In the genomic region with DNA sequence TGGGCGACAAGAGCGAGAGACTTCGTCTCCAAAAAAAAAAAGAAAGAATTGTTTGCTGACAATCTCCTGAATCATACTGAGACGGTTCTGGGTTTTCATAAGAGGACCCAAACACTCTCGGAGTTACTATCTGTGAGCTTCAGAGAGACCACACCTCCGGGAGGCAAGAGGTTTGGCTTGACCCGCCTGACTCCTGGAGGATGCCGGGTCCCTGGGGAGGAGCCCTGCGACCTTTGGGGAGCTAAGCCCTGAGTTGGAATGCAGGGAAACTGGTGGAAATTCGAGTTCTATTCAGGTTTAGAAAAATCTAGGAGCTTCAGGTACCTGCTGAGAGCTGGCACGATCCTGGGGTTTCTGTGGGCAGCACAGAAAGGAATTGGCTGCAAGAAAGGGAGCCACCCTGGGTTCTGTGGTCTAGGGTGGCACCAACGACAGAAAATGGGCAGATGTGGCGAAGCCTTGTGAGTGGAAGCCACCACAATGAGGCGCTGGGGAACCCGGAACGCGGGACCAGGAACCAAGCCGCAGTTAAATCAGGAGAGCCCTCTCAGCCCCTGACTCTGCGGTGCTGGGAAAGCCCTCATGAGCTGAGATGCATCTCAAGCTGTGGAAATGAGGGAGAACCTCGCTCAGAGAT, we compare ENCODE assay signal across 12 cellular contexts. TPM values are rescaled to one million over a fixed set of nuclear protein-coding genes. Genes with fewer than 3 reads are reported as not detected.
DNase-seq lines count a peak whose midpoint lies in the region; ATAC-seq, FAIRE-seq and TF ChIP-seq lines count a peak whose summit lies in the region.
"Had no signal": no experiment of that assay in that cellular context is flagged by ENCODE, and none has a peak within 500 bp of the region (broad histone marks: within the 10 kb centered on the region; RNA-seq: fewer than 3 reads in every experiment).

No MANE protein-coding gene starts in this region.

- in situ Hi-C loops in Panc1 (cut with HindIII; ENCODE audit: low pct_unique_long_range_greater_than_20kb, low sequenced_read_pairs): no loop called here
- in situ Hi-C loops in G401 (cut with HindIII; ENCODE audit: low sequenced_read_pairs): no loop called here

- H3K36me3 ChIP-seq in Panc1 (ENCODE audit: control insufficient read depth, insufficient read depth, low read length): no peaks in the 10 kb centered on the region
- no peaks in the 10 kb centered on the region for H3K36me3 ChIP-seq in endothelial cell of umbilical vein (ENCODE audit: control insufficient read depth in 2 of 2, extremely low read depth in 1 of 2, insufficient read depth in 2 of 2, low read length in 2 of 2)
- H3K36me3 ChIP-seq: BLaER1, esophagus squamous epithelium, Peyer's patch, prostate gland had no signal

- ATAC-seq in stimulated activated naive CD8-positive, alpha-beta T cell treated with anti-CD3 and anti-CD28 coated beads, Interleukin-15, Interleukin-2, amounts not matched to agents 100 U/mL and 50 U/mL, for 24 hours: no peak
- peak; percentile 75 for ATAC-seq in Panc1
- no peak for ATAC-seq in GM19395 (IDR thresholded peaks at IDR 0.05; ENCODE audit: unreplicated experiment)
- no peak for ATAC-seq in HG02870 (IDR thresholded peaks at IDR 0.05; ENCODE audit: unreplicated experiment)

- TF ChIP-seq POLR2A in endothelial cell of umbilical vein (IDR thresholded peaks at IDR 0.05; ENCODE audit: low read depth, low read length): no peak

- H3K4me3 Mint-ChIP-seq in stimulated activated naive CD8-positive, alpha-beta T cell treated with anti-CD3 and anti-CD28 coated beads, Interleukin-15, Interleukin-2, amounts not matched to agents 100 ng/mL and 50 ng/mL, for 24 hours: peak overlapping the region; percentile 47

- H3K4me3 ChIP-seq in Panc1 (ENCODE audit: low read depth in 2 of 2, low read length in 2 of 2) (peak overlapping the region; percentile 39 to 78), endothelial cell of umbilical vein (replicated peaks in 1 of 3; ENCODE audit: insufficient read depth in 1 of 3, low read depth in 1 of 3, low read length in 3 of 3) (no peak overlapping the region)
- H3K4me3 ChIP-seq: prostate gland had no signal

- H4K20me1 ChIP-seq in endothelial cell of umbilical vein (replicated peaks; ENCODE audit: control insufficient read depth, extremely low read depth, insufficient read depth, low read length): no peaks in the 10 kb centered on the region
- H4K20me1 ChIP-seq: BLaER1 had no signal

- H3K9me1 ChIP-seq in endothelial cell of umbilical vein (replicated peaks; ENCODE audit: control insufficient read depth, extremely low read depth, insufficient read depth, low read length): no peaks in the 10 kb centered on the region

- H3K27me3 ChIP-seq in Panc1 (ENCODE audit: control insufficient read depth, insufficient read depth, low read length) (no peaks in the 10 kb centered on the region), endothelial cell of umbilical vein (ENCODE audit: control insufficient read depth in 2 of 2, insufficient read depth in 2 of 2, low read length in 2 of 2) (peaks cover 3 to 9% of the 10 kb centered on the region in 2 experiments)
- H3K27me3 ChIP-seq: BLaER1, Peyer's patch had no signal

- BruUV-seq in Panc1 (replicated peaks; lab: Mats Ljungman, UMichigan): no TSS peak
- BruUV-seq in endothelial cell of umbilical vein (replicated peaks; lab: Mats Ljungman, UMichigan): no TSS peak

- H3K27me3 Mint-ChIP-seq in stimulated activated naive CD8-positive, alpha-beta T cell treated with anti-CD3 and anti-CD28 coated beads, Interleukin-15, Interleukin-2, amounts not matched to agents 100 ng/mL and 50 ng/mL, for 24 hours: peaks cover 20% of the 10 kb centered on the region

- peaks cover 6% of the 10 kb centered on the region; the same call in 1 of the 2 replicates for H3K4me1 ChIP-seq in Panc1 (ENCODE audit: control insufficient read depth, insufficient read depth, low read length)
- H3K4me1 ChIP-seq in endothelial cell of umbilical vein (ENCODE audit: control insufficient read depth, extremely low read depth, insufficient read depth, low read length): no peaks in the 10 kb centered on the region
- H3K4me1 ChIP-seq: Peyer's patch, prostate gland had no signal

- H3K9ac ChIP-seq in endothelial cell of umbilical vein (replicated peaks; ENCODE audit: extremely low read depth, insufficient read depth, low read length): no peak overlapping the region
- H3K9ac ChIP-seq: BLaER1 had no signal

- peak; percentile 48 for TF ChIP-seq CTCF in Panc1 (IDR thresholded peaks at IDR 0.05)
- TF ChIP-seq CTCF in endothelial cell of umbilical vein (IDR thresholded peaks at IDR 0.05; ENCODE audit: extremely low read depth in 1 of 2, insufficient read depth in 1 of 2, low read depth in 1 of 2, low read length in 2 of 2): peak in 1 of 2 donors; percentile 13

- DNase-seq in stimulated activated naive CD8-positive, alpha-beta T cell treated with anti-CD3 and anti-CD28 coated beads, Interleukin-15, Interleukin-2, amounts not matched to agents 100 U/mL and 50 U/mL, for 24 hours: no peak
- no peak for DNase-seq in Panc1 (ENCODE audit: low read depth, low spot score)
- DNase-seq in endothelial cell of umbilical vein (ENCODE audit: low read depth, low spot score): no peak
- DNase-seq in HUDEP-2 (lab: John Stamatoyannopoulos, UW; ENCODE audit: unreplicated experiment in 76 of 76): no peak
- DNase-seq in G401 (ENCODE audit: low spot score): no peak

- POLR2A ChIA-PET in Panc1 (lab: Charles Lee) (no interaction called here), endothelial cell of umbilical vein (lab: Charles Lee) (no interaction called here)

- CTCF ChIA-PET in Panc1 (lab: Charles Lee) (interaction anchor here (0.7 to 2.2 kb wide), 3 partner anchors 12 to 119 kb away, joined by 4 to 29 read pairs (median 5); a partner anchor contains a TSS), endothelial cell of umbilical vein (lab: Charles Lee) (interaction anchor here (0.7 to 5.4 kb wide), 9 partner anchors 9 to 595 kb away, joined by 3 to 94 read pairs (median 5); a partner anchor contains a TSS)

- H3K36me3 Mint-ChIP-seq in stimulated activated naive CD8-positive, alpha-beta T cell treated with anti-CD3 and anti-CD28 coated beads, Interleukin-15, Interleukin-2, amounts not matched to agents 100 ng/mL and 50 ng/mL, for 24 hours (ENCODE audit: low read depth): no peaks in the 10 kb centered on the region

- H3K27ac ChIP-seq in Panc1 (ENCODE audit: low read length) (peak overlapping the region; percentile 5; the same call in 1 of the 2 replicates), endothelial cell of umbilical vein (ENCODE audit: insufficient read depth, low read depth, low read length) (no peak overlapping the region)
- H3K27ac ChIP-seq: BLaER1, esophagus squamous epithelium, Peyer's patch, prostate gland had no signal

- H2AFZ ChIP-seq in endothelial cell of umbilical vein (ENCODE audit: low read depth, low read length): peak overlapping the region; percentile 58

- no peak for FAIRE-seq in endothelial cell of umbilical vein (lab: Jason Lieb, UNC)

- dilution Hi-C loops in endothelial cell of umbilical vein (cut with MboI; ENCODE audit: extremely low pct_ligation_motif_present, low sequenced_read_pairs): no loop called here

- H3K79me2 ChIP-seq in endothelial cell of umbilical vein (ENCODE audit: control insufficient read depth, insufficient read depth, low read length): no peaks in the 10 kb centered on the region

- intact Hi-C loops in Panc1 (cut with micrococcal nuclease; ENCODE audit: unreplicated experiment) (no loop called here), endothelial cell of umbilical vein (cut with micrococcal nuclease) (loop anchor here (1.0 kb wide), 1 partner anchor 630 kb away; no protein-coding TSS in a partner anchor)

- H3K9me3 ChIP-seq in Panc1 (ENCODE audit: control insufficient read depth, insufficient read depth, low read depth, low read length): no peaks in the 10 kb centered on the region
- no peaks in the 10 kb centered on the region for H3K9me3 ChIP-seq in endothelial cell of umbilical vein (replicated peaks; ENCODE audit: control insufficient read depth, insufficient read depth, low read length)
- H3K9me3 ChIP-seq: BLaER1, esophagus squamous epithelium, Peyer's patch, prostate gland had no signal

- H3K4me1 Mint-ChIP-seq in stimulated activated naive CD8-positive, alpha-beta T cell treated with anti-CD3 and anti-CD28 coated beads, Interleukin-15, Interleukin-2, amounts not matched to agents 100 ng/mL and 50 ng/mL, for 24 hours (ENCODE audit: low read depth): peaks cover 12% of the 10 kb centered on the region

- no peak overlapping the region for H3K4me2 ChIP-seq in endothelial cell of umbilical vein (ENCODE audit: insufficient read depth, low read length)

- H3K27ac Mint-ChIP-seq in stimulated activated naive CD8-positive, alpha-beta T cell treated with anti-CD3 and anti-CD28 coated beads, Interleukin-15, Interleukin-2, amounts not matched to agents 100 ng/mL and 50 ng/mL, for 24 hours: no peak overlapping the region

- H3K9me3 Mint-ChIP-seq in stimulated activated naive CD8-positive, alpha-beta T cell treated with anti-CD3 and anti-CD28 coated beads, Interleukin-15, Interleukin-2, amounts not matched to agents 100 ng/mL and 50 ng/mL, for 24 hours: no peaks in the 10 kb centered on the region

RNA-seq across cellular contexts. Expression of a gene that starts 21.9 kb away (rescaled TPM):
- 27.0 TPM for total RNA-seq in Panc1 (2021; ENCODE audit: unreplicated experiment)
- 13.1 TPM for polyA plus RNA-seq in Panc1 (2012; ENCODE audit: insufficient read length)
- 26.2 and 28.9 TPM in 2 replicates for total RNA-seq in endothelial cell of umbilical vein
- polyA plus RNA-seq in endothelial cell of umbilical vein: 11.0 and 13.7 TPM in 2 replicates
- polyA plus RNA-seq in endothelial cell of umbilical vein (2011; cell fraction: cytosol; rRNA removed): 12.6 and 15.1 TPM in 2 replicates
- 25.0 and 30.4 TPM in 2 replicates for polyA plus RNA-seq in endothelial cell of umbilical vein (2011; cell fraction: nucleus; rRNA removed)
- polyA plus RNA-seq in endothelial cell of umbilical vein (2012): 11.1 and 12.7 TPM in 2 replicates
- polyA minus RNA-seq in endothelial cell of umbilical vein: 18.3 and 18.5 TPM in 2 replicates
- polyA minus RNA-seq in endothelial cell of umbilical vein (2011; cell fraction: cytosol; rRNA and poly(A)+ RNA removed): 13.8 TPM
- 20.8 and 34.1 TPM in 2 replicates for polyA minus RNA-seq in endothelial cell of umbilical vein (2011; cell fraction: nucleus; rRNA and poly(A)+ RNA removed)
- total RNA-seq in G401 (2014; rRNA removed; shearing (Covaris generic)): 14.8 and 22.0 TPM in 2 replicates

RNA-seq across cellular contexts. Expression of a gene that starts 52.3 kb away (rescaled TPM):
- not detected for total RNA-seq in Panc1 (2021; ENCODE audit: unreplicated experiment)
- polyA plus RNA-seq in Panc1 (2012; ENCODE audit: insufficient read length): not detected
- total RNA-seq in endothelial cell of umbilical vein: not detected in 2 replicates
- polyA plus RNA-seq in endothelial cell of umbilical vein: not detected in 2 replicates
- polyA plus RNA-seq in endothelial cell of umbilical vein (2011; cell fraction: cytosol; rRNA removed): not detected in 2 replicates
- not detected in 2 replicates for polyA plus RNA-seq in endothelial cell of umbilical vein (2011; cell fraction: nucleus; rRNA removed)
- 0.12 TPM in 1 of 2 replicates, not detected in the other for polyA plus RNA-seq in endothelial cell of umbilical vein (2012)
- polyA minus RNA-seq in endothelial cell of umbilical vein: not detected in 2 replicates
- polyA minus RNA-seq in endothelial cell of umbilical vein (2011; cell fraction: cytosol; rRNA and poly(A)+ RNA removed): not detected
- not detected in 2 replicates for polyA minus RNA-seq in endothelial cell of umbilical vein (2011; cell fraction: nucleus; rRNA and poly(A)+ RNA removed)
- total RNA-seq in G401 (2014; rRNA removed; shearing (Covaris generic)): not detected in 2 replicates
- total RNA-seq: esophagus squamous epithelium, Peyer's patch had no signal

Comparison
In these comparisons a context has a peak if more than half of its experiments do, and no peak if none do; other contexts are left out.
1. H3K4me3 ChIP-seq: peak in Panc1 (2 of 2); none in endothelial cell of umbilical vein (0 of 3).